In the genomic region with DNA sequence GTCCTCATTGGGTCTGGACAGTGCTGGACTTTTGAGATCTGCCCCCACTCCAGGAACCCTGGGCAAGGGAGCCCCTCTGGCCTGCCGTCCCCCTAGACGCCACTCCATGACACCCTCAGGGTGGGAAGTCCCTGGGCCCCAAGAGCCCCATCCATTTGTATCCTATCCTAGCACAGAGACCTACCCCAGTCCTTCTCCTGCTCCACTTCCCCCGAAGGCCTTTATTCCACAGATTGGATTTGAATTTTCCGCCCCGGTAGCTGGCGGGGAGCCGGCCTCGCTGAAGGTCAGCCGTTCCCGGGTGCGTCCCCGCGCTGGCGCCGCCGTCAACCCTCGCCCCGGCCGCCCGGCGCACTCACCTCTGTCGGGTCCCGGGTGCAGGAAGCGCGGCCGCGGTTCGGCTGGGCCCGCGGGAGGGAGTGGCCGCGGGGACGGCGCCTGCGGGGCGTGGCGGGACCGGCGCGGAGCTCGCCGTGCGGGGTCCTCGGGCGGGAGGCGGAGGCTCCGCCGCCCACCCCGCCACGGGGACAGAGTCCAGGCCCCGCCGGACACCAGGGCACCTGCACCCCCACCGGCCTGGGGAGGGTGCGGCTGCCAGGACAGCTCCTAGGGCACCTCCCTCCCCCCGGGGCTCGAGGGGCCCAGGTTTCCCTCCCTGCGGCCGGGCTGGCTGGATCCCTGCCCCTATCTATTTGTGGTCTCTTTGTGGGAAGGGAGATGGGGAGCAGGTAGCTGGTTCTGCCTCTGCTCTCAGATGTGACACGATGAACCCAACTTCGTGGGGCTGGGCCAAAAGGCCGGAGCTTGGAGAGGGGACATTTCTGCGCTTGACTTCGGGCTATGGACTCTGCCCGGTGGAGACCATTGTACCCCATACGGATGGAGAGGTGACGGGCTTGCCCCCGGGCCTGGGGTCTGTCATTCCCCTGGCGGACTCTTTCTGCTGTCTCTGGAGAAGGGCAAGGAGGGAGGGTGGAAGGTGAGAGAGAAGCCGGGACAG, we compare ENCODE assay signal across 8 cellular contexts. TPM values are rescaled to one million over a fixed set of nuclear protein-coding genes. Genes with fewer than 3 reads are reported as not detected.
DNase-seq lines count a peak whose midpoint lies in the region; ATAC-seq and TF ChIP-seq lines count a peak whose summit lies in the region.

No MANE protein-coding gene starts in this region.

- peaks cover 55 to 68% of the 10 kb centered on the region in 2 donors for H3K4me1 Mint-ChIP-seq in natural killer cell treated with Interleukin-12 subunit alpha and Interleukin-12 subunit beta and Interleukin-15 and Interleukin-18, amount 100 ng/mL, for 72 hours (ENCODE audit: low read depth in 2 of 2)

- H3K27me3 ChIP-seq in Peyer's patch: no peaks in the 10 kb centered on the region

- TF ChIP-seq POLR2A in Peyer's patch (IDR thresholded peaks at IDR 0.05): no peak

- H3K27ac Mint-ChIP-seq in natural killer cell treated with Interleukin-12 subunit alpha and Interleukin-12 subunit beta and Interleukin-15 and Interleukin-18, amount 100 ng/mL, for 72 hours: peak overlapping the region; percentile 53 to 69

- H3K36me3 Mint-ChIP-seq in natural killer cell treated with Interleukin-12 subunit alpha and Interleukin-12 subunit beta and Interleukin-15 and Interleukin-18, amount 100 ng/mL, for 72 hours: no peaks in the 10 kb centered on the region

- peak overlapping the region in 1 of 4 donors; percentile 31 for H3K27ac ChIP-seq in Peyer's patch
- H3K27ac ChIP-seq in epithelial cell of prostate: peak overlapping the region; percentile 39

- no peaks in the 10 kb centered on the region for H3K9me3 Mint-ChIP-seq in natural killer cell treated with Interleukin-12 subunit alpha and Interleukin-12 subunit beta and Interleukin-15 and Interleukin-18, amount 100 ng/mL, for 72 hours

- H3K27me3 Mint-ChIP-seq in natural killer cell treated with Interleukin-12 subunit alpha and Interleukin-12 subunit beta and Interleukin-15 and Interleukin-18, amount 100 ng/mL, for 72 hours: no peaks in the 10 kb centered on the region

- no peaks in the 10 kb centered on the region for H3K9me3 ChIP-seq in Peyer's patch

- H3K4me3 ChIP-seq in AG10803 (ENCODE audit: low read length) (peak overlapping the region; percentile 51), Peyer's patch (peak overlapping the region; percentile 29 to 60 (median 45))

- H3K4me1 ChIP-seq in Peyer's patch: peaks cover 0 to 26% (median 6%) of the 10 kb centered on the region in 4 donors

- no peaks in the 10 kb centered on the region for H3K36me3 ChIP-seq in Peyer's patch

- ATAC-seq in natural killer cell treated with Interleukin-12 subunit alpha and Interleukin-12 subunit beta and Interleukin-15 and Interleukin-18, amount 100 ng/mL, for 72 hours: peak; percentile 77 to 82
- no peak for ATAC-seq in GM21717 (IDR thresholded peaks at IDR 0.05; ENCODE audit: unreplicated experiment)

- TF ChIP-seq CTCF in AG10803 (conservative IDR thresholded peaks at IDR 0.05; ENCODE audit: low read length) (no peak), Peyer's patch (IDR thresholded peaks at IDR 0.05) (no peak)

- DNase-seq in AG10803 (ENCODE audit: low read depth): no peak
- DNase-seq in Peyer's patch: peak in 1 of 3 donors; percentile 73
- DNase-seq in epithelial cell of prostate (ENCODE audit: low read depth, low spot score): no peak
- DNase-seq in natural killer cell treated with Interleukin-12 subunit alpha and Interleukin-12 subunit beta and Interleukin-15 and Interleukin-18, amount 100 ng/mL, for 72 hours (ENCODE audit: low spot score): peak; percentile 75
- no peak for DNase-seq in NOMO-1 treated with DMSO at 0.1 percent for 48 hours (lab: John Stamatoyannopoulos, UW; ENCODE audit: unreplicated experiment)
- DNase-seq in NCI-H446 treated with DMSO at 0.1 percent for 48 hours (lab: John Stamatoyannopoulos, UW): no peak
- DNase-seq in epidermal melanocyte (ENCODE audit: insufficient read length, low spot score): no peak

- H3K4me3 Mint-ChIP-seq in natural killer cell treated with Interleukin-12 subunit alpha and Interleukin-12 subunit beta and Interleukin-15 and Interleukin-18, amount 100 ng/mL, for 72 hours: peak overlapping the region; percentile 60

RNA-seq across cellular contexts. Expression of a gene that starts 19.9 kb away (rescaled TPM):
- total RNA-seq in Peyer's patch: 1 to 10 TPM in 2 of 4 donors, not detected in 2; 1.5 to 1.7 TPM
- 10 to 100 TPM; 17.4 to 30.2 TPM for total RNA-seq in natural killer cell treated with Interleukin-12 subunit alpha and Interleukin-12 subunit beta and Interleukin-15 and Interleukin-18, amount 100 ng/mL, for 72 hours

Comparison
In these comparisons a context has a peak if more than half of its experiments do, and no peak if none do; other contexts are left out.
1. RNA of a gene that starts 19.9 kb away (total RNA-seq): 17.4 to 30.2 TPM in natural killer cell treated with Interleukin-12 subunit alpha and Interleukin-12 subunit beta and Interleukin-15 and Interleukin-18, amount 100 ng/mL, for 72 hours; 1.5 to 1.7 TPM in Peyer's patch; every median in the first group is over 4 times any median in the second.